20 cellular contexts compared by ENCODE assay signal in the genomic region with DNA sequence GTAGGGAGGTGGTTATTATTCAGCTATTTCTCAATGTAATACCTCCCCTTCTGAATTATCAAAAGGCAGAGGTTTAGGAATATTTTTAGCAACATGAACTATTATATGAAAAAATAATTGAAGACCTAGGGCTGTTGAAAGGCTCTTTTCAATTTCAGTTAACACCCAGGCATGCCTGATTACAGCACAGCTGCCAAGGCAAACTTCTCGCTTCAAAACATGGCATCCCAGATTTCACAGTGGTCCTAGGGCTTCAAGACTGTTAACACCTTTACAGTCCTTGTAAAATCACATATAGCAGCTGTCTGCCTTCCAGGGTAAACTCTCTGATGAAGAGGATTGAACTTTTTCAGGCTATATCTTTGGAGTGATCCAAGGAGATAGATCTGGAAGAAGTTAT. TPM values are rescaled to one million over a fixed set of nuclear protein-coding genes. Genes with fewer than 3 reads are reported as not detected.
DNase-seq lines count a peak whose midpoint lies in the region; ATAC-seq and TF ChIP-seq lines count a peak whose summit lies in the region.
"Had no signal": no experiment of that assay in that cellular context is flagged by ENCODE, and none has a peak within 500 bp of the region (broad histone marks: within the 10 kb centered on the region; RNA-seq: fewer than 3 reads in every experiment).

No MANE protein-coding gene starts in this region.

- no peaks in the 10 kb centered on the region for H4K20me1 ChIP-seq in KMS-11 (ENCODE audit: insufficient read depth)

- TF ChIP-seq POLR2A in esophagus muscularis mucosa (IDR thresholded peaks at IDR 0.05; ENCODE audit: low read depth): no peak

- POLR2A ChIA-PET in activated CD4-positive, alpha-beta memory T cell treated with anti-CD3 and anti-CD28 coated beads for 36 hours (lab: Charles Lee): interaction anchor here (0.9 to 7.9 kb wide), 14 partner anchors 9 to 652 kb away, joined by 3 to 185 read pairs (median 6); partner anchors contain the start of genes CTLA4, CYP20A1 and ICOS

- H3K9ac ChIP-seq in KMS-11: no peak overlapping the region
- H3K9ac ChIP-seq in colonic mucosa (ENCODE audit: low read depth in 2 of 2, low read length in 2 of 2): no peak overlapping the region

- no peaks in the 10 kb centered on the region for H3K27me3 Mint-ChIP-seq in activated CD8-positive, alpha-beta memory T cell treated with anti-CD3 and anti-CD28 coated beads, Interleukin-2, amount 10 ng/mL, durations not matched to agents 7 days and 5 days
- H3K27me3 Mint-ChIP-seq in activated CD4-positive, alpha-beta memory T cell treated with anti-CD3 and anti-CD28 coated beads for 36 hours: no peaks in the 10 kb centered on the region

- TF ChIP-seq EP300 in esophagus muscularis mucosa (IDR thresholded peaks at IDR 0.05): no peak

- H3K4me2 ChIP-seq in KMS-11: peak overlapping the region; percentile 80

- no peaks in the 10 kb centered on the region for H3K9me3 Mint-ChIP-seq in activated CD8-positive, alpha-beta memory T cell treated with anti-CD3 and anti-CD28 coated beads, Interleukin-2, amount 10 ng/mL, durations not matched to agents 7 days and 5 days (ENCODE audit: low read depth)
- no peaks in the 10 kb centered on the region for H3K9me3 Mint-ChIP-seq in activated CD4-positive, alpha-beta memory T cell treated with anti-CD3 and anti-CD28 coated beads for 36 hours
- H3K9me3 Mint-ChIP-seq: HFFc6 had no signal

- H3K79me2 ChIP-seq in KMS-11 (ENCODE audit: insufficient read depth, low read depth): no peaks in the 10 kb centered on the region

- no peaks in the 10 kb centered on the region for H3K27me3 ChIP-seq in KMS-11 (ENCODE audit: insufficient read depth, low read depth)
- no peaks in the 10 kb centered on the region for H3K27me3 ChIP-seq in esophagus muscularis mucosa
- H3K27me3 ChIP-seq in colonic mucosa: no peaks in the 10 kb centered on the region
- H3K27me3 ChIP-seq: Peyer's patch had no signal

- ATAC-seq in activated CD8-positive, alpha-beta memory T cell treated with anti-CD3 and anti-CD28 coated beads, Interleukin-2, amount 10 ng/mL, durations not matched to agents 7 days and 5 days: no peak
- ATAC-seq in GM18498 (IDR thresholded peaks at IDR 0.05; ENCODE audit: unreplicated experiment): no peak

- DNase-seq in activated CD8-positive, alpha-beta memory T cell treated with anti-CD3 and anti-CD28 coated beads, Interleukin-2, amount 10 ng/mL, durations not matched to agents 7 days and 5 days: no peak
- DNase-seq in activated CD8-positive, alpha-beta memory T cell treated with anti-CD3 and anti-CD28 coated beads, Interleukin-2, amount 50 U/mL, for 4 hours: no peak
- DNase-seq in activated CD4-positive, alpha-beta memory T cell treated with anti-CD3 and anti-CD28 coated beads for 36 hours: no peak
- DNase-seq in esophagus muscularis mucosa (ENCODE audit: extremely low spot score): peak; percentile 10
- no peak for DNase-seq in colonic mucosa
- DNase-seq in SK-N-DZ (ENCODE audit: low spot score): no peak
- DNase-seq: COR-L47, DMS153, KBM-7, NCI-H1436, NCI-H2081, NCI-H510A treated with DMSO at 0.1 percent for 48 hours had no signal

- peak overlapping the region; percentile 60 for H3K27ac Mint-ChIP-seq in activated CD8-positive, alpha-beta memory T cell treated with anti-CD3 and anti-CD28 coated beads, Interleukin-2, amount 10 ng/mL, durations not matched to agents 7 days and 5 days
- H3K27ac Mint-ChIP-seq in activated CD4-positive, alpha-beta memory T cell treated with anti-CD3 and anti-CD28 coated beads for 36 hours: peak overlapping the region; percentile 90
- H3K27ac Mint-ChIP-seq: HFFc6 had no signal

- TF ChIP-seq CTCF in KMS-11 (conservative IDR thresholded peaks at IDR 0.05; ENCODE audit: low read depth, low read length) (no peak), esophagus muscularis mucosa (IDR thresholded peaks at IDR 0.05) (no peak), colonic mucosa (IDR thresholded peaks at IDR 0.05) (no peak)

- H3K4me3 ChIP-seq in KMS-11 (IDR thresholded peaks at IDR 0.05; ENCODE audit: insufficient read depth, low read depth, low read length) (peak overlapping the region; percentile 21), esophagus muscularis mucosa (no peak overlapping the region), colonic mucosa (no peak overlapping the region)
- H3K4me3 ChIP-seq: Peyer's patch had no signal

- H3K4me3 Mint-ChIP-seq in activated CD8-positive, alpha-beta memory T cell treated with anti-CD3 and anti-CD28 coated beads, Interleukin-2, amount 10 ng/mL, durations not matched to agents 7 days and 5 days: no peak overlapping the region
- peak overlapping the region; percentile 38 for H3K4me3 Mint-ChIP-seq in activated CD4-positive, alpha-beta memory T cell treated with anti-CD3 and anti-CD28 coated beads for 36 hours
- H3K4me3 Mint-ChIP-seq: HFFc6 had no signal

- peaks cover 81% of the 10 kb centered on the region for H3K4me1 Mint-ChIP-seq in activated CD8-positive, alpha-beta memory T cell treated with anti-CD3 and anti-CD28 coated beads, Interleukin-2, amount 10 ng/mL, durations not matched to agents 7 days and 5 days
- H3K4me1 Mint-ChIP-seq in activated CD4-positive, alpha-beta memory T cell treated with anti-CD3 and anti-CD28 coated beads for 36 hours (ENCODE audit: low read depth): peaks cover 81% of the 10 kb centered on the region

- peaks cover 15% of the 10 kb centered on the region for H3K36me3 Mint-ChIP-seq in activated CD8-positive, alpha-beta memory T cell treated with anti-CD3 and anti-CD28 coated beads, Interleukin-2, amount 10 ng/mL, durations not matched to agents 7 days and 5 days
- no peaks in the 10 kb centered on the region for H3K36me3 Mint-ChIP-seq in activated CD4-positive, alpha-beta memory T cell treated with anti-CD3 and anti-CD28 coated beads for 36 hours

- H3K36me3 ChIP-seq in KMS-11 (ENCODE audit: insufficient read depth): no peaks in the 10 kb centered on the region
- no peaks in the 10 kb centered on the region for H3K36me3 ChIP-seq in esophagus muscularis mucosa
- no peaks in the 10 kb centered on the region for H3K36me3 ChIP-seq in colonic mucosa
- H3K36me3 ChIP-seq: Peyer's patch had no signal

- H3K4me1 ChIP-seq in KMS-11 (ENCODE audit: low read depth, poor library complexity, severe bottlenecking): peaks cover 90% of the 10 kb centered on the region
- H3K4me1 ChIP-seq in esophagus muscularis mucosa: peaks cover 0 to 65% (median 38%) of the 10 kb centered on the region in 4 donors
- no peaks in the 10 kb centered on the region for H3K4me1 ChIP-seq in colonic mucosa
- H3K4me1 ChIP-seq: Peyer's patch had no signal

- H2AFZ ChIP-seq in KMS-11 (ENCODE audit: low read depth): peak overlapping the region; percentile 25; the same call in 1 of the 2 replicates

- peak overlapping the region; percentile 55 for H3K27ac ChIP-seq in KMS-11
- no peak overlapping the region for H3K27ac ChIP-seq in esophagus muscularis mucosa (replicated peaks in 1 of 4)
- H3K27ac ChIP-seq in colonic mucosa: no peak overlapping the region
- H3K27ac ChIP-seq: C4-2B, Peyer's patch had no signal

- CTCF ChIA-PET in activated CD8-positive, alpha-beta memory T cell treated with anti-CD3 and anti-CD28 coated beads, Interleukin-2, amount 10 ng/mL, durations not matched to agents 7 days and 5 days (lab: Charles Lee): interaction anchor here (1.2 to 2.0 kb wide), 6 partner anchors 12 to 23 kb away, joined by 3 to 6 read pairs (median 4); partner anchors contain the start of gene CTLA4
- CTCF ChIA-PET in activated CD4-positive, alpha-beta memory T cell treated with anti-CD3 and anti-CD28 coated beads for 36 hours (lab: Charles Lee): interaction anchor here (1.0 to 1.3 kb wide), 2 partner anchors 23 to 75 kb away, joined by 3 to 4 read pairs; partner anchors contain the start of gene CTLA4

- H3K9me3 ChIP-seq in esophagus muscularis mucosa (no peaks in the 10 kb centered on the region), colonic mucosa (no peaks in the 10 kb centered on the region)
- H3K9me3 ChIP-seq: Peyer's patch had no signal

- intact Hi-C loops in activated CD4-positive, alpha-beta memory T cell treated with anti-CD3 and anti-CD28 coated beads for 36 hours (cut with micrococcal nuclease): loop anchor here (1.0 to 5.0 kb wide), 6 partner anchors 19 to 313 kb away; no protein-coding TSS in a partner anchor
- intact Hi-C loops in esophagus muscularis mucosa (cut with DNase I) (no loop called here), colonic mucosa (cut with DNase I) (no loop called here)

- whole genome bisulfite sequencing in esophagus muscularis mucosa: 60% methylated on average over 1 of the region's 1 CpG

RNA-seq across cellular contexts. Expression of gene CTLA4, which starts 23.2 kb away (rescaled TPM):
- total RNA-seq in activated CD8-positive, alpha-beta memory T cell treated with anti-CD3 and anti-CD28 coated beads, Interleukin-2, amount 10 ng/mL, durations not matched to agents 7 days and 5 days: 10 to 100 TPM; 20.8 to 66.6 TPM
- 100 to 1,000 TPM; 245 to 254 TPM for total RNA-seq in activated CD4-positive, alpha-beta memory T cell treated with anti-CD3 and anti-CD28 coated beads for 36 hours
- under 1 TPM in 1 of 4 donors, not detected in 3; 0.33 TPM for total RNA-seq in esophagus muscularis mucosa
- total RNA-seq in colonic mucosa: under 1 TPM; 0.56 to 0.84 TPM
- not detected in 2 replicates for polyA plus RNA-seq in SK-N-DZ (2014; cell fraction: cytosol; rRNA removed)
- polyA plus RNA-seq in SK-N-DZ (2014; cell fraction: nucleus; rRNA removed): not detected in 2 replicates
- total RNA-seq: H4, HFFc6, M059J had no signal

RNA-seq across cellular contexts. Expression of gene ICOS, which starts 45.8 kb away (rescaled TPM):
- total RNA-seq in activated CD8-positive, alpha-beta memory T cell treated with anti-CD3 and anti-CD28 coated beads, Interleukin-2, amount 10 ng/mL, durations not matched to agents 7 days and 5 days: 10 to 100 TPM; 26.9 to 49.7 TPM
- total RNA-seq in activated CD4-positive, alpha-beta memory T cell treated with anti-CD3 and anti-CD28 coated beads for 36 hours: 100 to 1,000 TPM; 187 to 190 TPM
- total RNA-seq in esophagus muscularis mucosa: under 1 TPM in 2 of 4 donors, not detected in 2; under 0.01 to 0.50 TPM
- under 1 TPM; 0.32 to 0.69 TPM for total RNA-seq in colonic mucosa
- polyA plus RNA-seq in SK-N-DZ (2014; cell fraction: cytosol; rRNA removed): not detected in 2 replicates
- polyA plus RNA-seq in SK-N-DZ (2014; cell fraction: nucleus; rRNA removed): not detected in 2 replicates
- total RNA-seq: H4, HFFc6, M059J, Right ventricle myocardium inferior had no signal

Comparison
In these comparisons a context has a peak if more than half of its experiments do, and no peak if none do; other contexts are left out.
1. RNA of gene CTLA4, which starts 23.2 kb away (total RNA-seq): 245 to 254 TPM in activated CD4-positive, alpha-beta memory T cell treated with anti-CD3 and anti-CD28 coated beads for 36 hours and 20.8 to 66.6 TPM in activated CD8-positive, alpha-beta memory T cell treated with anti-CD3 and anti-CD28 coated beads, Interleukin-2, amount 10 ng/mL, durations not matched to agents 7 days and 5 days; 0.56 to 0.84 TPM in colonic mucosa and 0.33 TPM in esophagus muscularis mucosa; every median in the first group is over 10 times any median in the second.
2. RNA of gene ICOS, which starts 45.8 kb away (total RNA-seq): 187 to 190 TPM in activated CD4-positive, alpha-beta memory T cell treated with anti-CD3 and anti-CD28 coated beads for 36 hours and 26.9 to 49.7 TPM in activated CD8-positive, alpha-beta memory T cell treated with anti-CD3 and anti-CD28 coated beads, Interleukin-2, amount 10 ng/mL, durations not matched to agents 7 days and 5 days; 0.32 to 0.69 TPM in colonic mucosa and under 0.01 to 0.50 TPM in esophagus muscularis mucosa; every median in the first group is over 10 times any median in the second.